Comparison of ENCODE assay signal across 9 cellular contexts in genomic region chr5:56818409-56819026, GRCh38. TPM values are rescaled to one million over a fixed set of nuclear protein-coding genes. Genes with fewer than 3 reads are reported as not detected.
DNase-seq lines count a peak whose midpoint lies in the region; ATAC-seq and TF ChIP-seq lines count a peak whose summit lies in the region.
"Had no signal": no experiment of that assay in that cellular context is flagged by ENCODE, and none has a peak within 500 bp of the region (broad histone marks: within the 10 kb centered on the region; RNA-seq: fewer than 3 reads in every experiment).

No MANE protein-coding gene starts in this region.

- CTCF ChIA-PET in activated B cell treated with CpG ODN at 0.5 μM for 24 hours (lab: Charles Lee), result interaction anchor here (0.7 to 3.5 kb wide), 4 partner anchors 11 to 547 kb away, joined by 3 to 18 read pairs (median 8); no protein-coding TSS in a partner anchor

- H3K27me3 ChIP-seq in cardiac muscle cell (no peaks in the 10 kb centered on the region), tibial nerve (no peaks in the 10 kb centered on the region), uterus (no peaks in the 10 kb centered on the region)

- no peaks in the 10 kb centered on the region for H3K9me3 Mint-ChIP-seq in activated B cell treated with CpG ODN at 0.5 μM for 24 hours

- no peaks in the 10 kb centered on the region for H3K36me3 ChIP-seq in cardiac muscle cell
- no peaks in the 10 kb centered on the region for H3K36me3 ChIP-seq in tibial nerve
- H3K36me3 ChIP-seq in uterus, result no peaks in the 10 kb centered on the region

- peak overlapping the region; percentile 1 for H3K4me3 ChIP-seq in cardiac muscle cell
- peak overlapping the region in 3 of 4 donors; percentile 4 to 24 (median 21) for H3K4me3 ChIP-seq in tibial nerve
- H3K4me3 ChIP-seq in uterus, result no peak overlapping the region

- DNase-seq in cardiac muscle cell (ENCODE audit: low read depth in 1 of 2, low spot score in 1 of 2), result peak in 1 of 2 donors; percentile 58
- DNase-seq in left cardiac atrium, result no peak
- DNase-seq in activated B cell treated with CpG ODN at 0.5 μM for 24 hours, result no peak
- DNase-seq in germinal center (ENCODE audit: low spot score), result peak; percentile 14
- no peak for DNase-seq in tibial nerve (ENCODE audit: low spot score in 2 of 2)
- no peak for DNase-seq in uterus
- DNase-seq in NCI-H146 treated with DMSO at 0.1 percent for 48 hours (lab: John Stamatoyannopoulos, UW; ENCODE audit: unreplicated experiment), result no peak
- DNase-seq in left colon, result no peak
- DNase-seq: NCI-H510A treated with DMSO at 0.1 percent for 48 hours had no signal

- no peak for TF ChIP-seq EP300 in tibial nerve (IDR thresholded peaks at IDR 0.05)

- no peak for TF ChIP-seq POLR2A in tibial nerve (IDR thresholded peaks at IDR 0.05)
- no peak for TF ChIP-seq POLR2A in uterus (IDR thresholded peaks at IDR 0.05)

- H3K4me1 ChIP-seq in cardiac muscle cell (ENCODE audit: low read depth) (peaks cover 29% of the 10 kb centered on the region), tibial nerve (peaks cover 0 to 63% (median 15%) of the 10 kb centered on the region in 4 donors), uterus (peaks cover 0 to 8% of the 10 kb centered on the region in 2 donors)

- no peaks in the 10 kb centered on the region for H3K27me3 Mint-ChIP-seq in activated B cell treated with CpG ODN at 0.5 μM for 24 hours

- TF ChIP-seq CTCF in cardiac muscle cell (IDR thresholded peaks at IDR 0.05; ENCODE audit: low read depth, low read length) (peak; percentile 36), activated B cell treated with CpG ODN at 0.5 μM for 24 hours (IDR thresholded peaks at IDR 0.05) (no peak), tibial nerve (IDR thresholded peaks at IDR 0.05) (peak in 1 of 5 experiments; percentile 36), uterus (IDR thresholded peaks at IDR 0.05) (peak in 1 of 4 experiments; percentile 6)

- intact Hi-C loops in left cardiac atrium (cut with DNase I) (loop anchor here in 1 of 2 donors (10.0 kb wide), 2 partner anchors 234 to 354 kb away; no protein-coding TSS in a partner anchor), activated B cell treated with CpG ODN at 0.5 μM for 24 hours (cut with micrococcal nuclease) (loop anchor here (5.0 to 10.0 kb wide), 2 partner anchors 56 to 1284 kb away; partner anchors contain the start of gene PLPP1), uterus (cut with DNase I; ENCODE audit: low total_unique reads) (no loop called here), left colon (cut with DNase I, micrococcal nuclease) (no loop called here)

- H3K27ac ChIP-seq in cardiac muscle cell, result no peak overlapping the region
- H3K27ac ChIP-seq in tibial nerve, result peak overlapping the region in 3 of 4 donors; percentile 17 to 97 (median 94)
- H3K27ac ChIP-seq in uterus, result peak overlapping the region in 1 of 2 donors; percentile 92

- H3K4me3 Mint-ChIP-seq in activated B cell treated with CpG ODN at 0.5 μM for 24 hours, result peak overlapping the region; percentile 93

- POLR2A ChIA-PET in activated B cell treated with CpG ODN at 0.5 μM for 24 hours (lab: Charles Lee), result interaction anchor here (0.6 to 3.0 kb wide), 16 partner anchors 10 to 406 kb away, joined by 3 to 25 read pairs (median 4); no protein-coding TSS in a partner anchor

- H3K9me3 ChIP-seq in cardiac muscle cell (ENCODE audit: low read depth), result no peaks in the 10 kb centered on the region
- no peaks in the 10 kb centered on the region for H3K9me3 ChIP-seq in tibial nerve
- H3K9me3 ChIP-seq in uterus, result no peaks in the 10 kb centered on the region

- no peak for ATAC-seq in left cardiac atrium
- no peak for ATAC-seq in activated B cell treated with CpG ODN at 0.5 μM for 24 hours (ENCODE audit: low read depth)
- no peak for ATAC-seq in left colon

- H3K4me1 Mint-ChIP-seq in activated B cell treated with CpG ODN at 0.5 μM for 24 hours, result peaks cover 63% of the 10 kb centered on the region

- WGBS in tibial nerve, 2 donors, result 15 to 19% methylated on average over 3 of the region's 3 CpGs

- H3K27ac Mint-ChIP-seq in activated B cell treated with CpG ODN at 0.5 μM for 24 hours, result peak overlapping the region; percentile 94

- H3K36me3 Mint-ChIP-seq in activated B cell treated with CpG ODN at 0.5 μM for 24 hours (ENCODE audit: low read depth), result peaks cover 45% of the 10 kb centered on the region

RNA-seq across cellular contexts. Expression of gene MAP3K1, which starts 3.2 kb away (rescaled TPM):
- total RNA-seq in cardiac muscle cell, result 18.4 and 24.0 TPM in 2 replicates
- 11.2 and 14.5 TPM in 2 replicates for polyA plus RNA-seq in cardiac muscle cell
- total RNA-seq in left cardiac atrium, result 1 to 10 TPM; 8.4 to 8.5 TPM
- total RNA-seq in activated B cell treated with CpG ODN at 0.5 μM for 24 hours, result 92.8 and 102 TPM in 2 replicates
- 10 to 100 TPM; 19.5 to 26.2 (median 22.9) TPM for total RNA-seq in tibial nerve
- total RNA-seq in uterus, result 10 to 100 TPM in 3 of 4 donors, 1 to 10 TPM in 1; 9.0 to 95.3 (median 20.0) TPM
- total RNA-seq in left colon, result 10 to 100 TPM in 1 of 2 donors, 1 to 10 TPM in 1; 9.4 to 12.5 TPM

Comparison
In these comparisons a context has a peak if more than half of its experiments do, and no peak if none do; other contexts are left out.
1. H3K4me3 ChIP-seq: peak in cardiac muscle cell (single experiment) and tibial nerve (3 of 4); none in uterus (0 of 2).